In the genomic region with DNA sequence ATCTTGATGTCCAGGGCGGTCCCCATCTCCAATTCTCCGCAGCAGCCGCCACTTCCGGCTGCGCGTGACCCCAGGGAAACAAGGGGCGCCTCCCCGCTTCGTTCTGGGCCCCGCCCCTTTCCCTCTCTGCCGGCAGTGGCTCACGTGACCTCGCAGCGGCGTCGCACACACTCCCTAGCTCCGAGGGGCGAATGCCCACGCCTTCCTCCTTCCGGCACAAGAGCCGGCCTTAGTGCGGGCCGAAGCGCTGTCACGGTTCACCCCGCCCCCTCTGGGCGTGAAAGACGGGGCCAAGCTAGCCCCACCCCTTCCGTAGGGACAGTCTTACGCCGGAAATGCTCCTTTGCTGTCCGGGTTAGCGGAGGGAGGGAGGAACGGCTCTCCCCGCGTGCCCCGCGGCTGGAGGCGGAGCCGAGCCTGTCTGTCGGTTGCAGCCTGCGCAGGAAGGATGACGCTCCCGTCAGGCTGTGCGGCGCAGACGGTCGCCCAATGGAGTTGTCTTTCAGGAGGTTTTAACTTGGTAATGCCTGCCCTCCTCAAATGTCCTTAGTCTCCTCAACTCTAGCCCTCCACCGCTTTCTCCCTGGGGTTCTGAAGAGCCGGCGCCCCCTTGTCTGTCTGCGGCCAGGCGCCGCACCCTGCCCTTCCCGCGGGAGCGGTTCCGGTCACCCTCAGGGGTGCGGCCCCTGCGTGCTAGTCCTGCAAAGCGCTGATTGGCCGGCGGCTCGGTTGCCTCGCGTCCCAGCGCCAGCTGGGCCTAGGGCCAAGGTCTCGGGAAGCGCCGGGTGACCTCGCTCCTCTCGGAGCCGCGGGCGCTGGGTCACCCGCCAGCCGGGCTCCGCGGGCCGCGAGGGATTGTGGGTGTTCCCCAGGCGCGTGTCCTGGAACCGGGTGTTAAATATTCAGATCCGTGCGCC, we compare ENCODE assay signal across 8 cellular contexts. TPM values are rescaled to one million over a fixed set of nuclear protein-coding genes. Genes with fewer than 3 reads are reported as not detected.
DNase-seq lines count a peak whose midpoint lies in the region; ATAC-seq and TF ChIP-seq lines count a peak whose summit lies in the region.

VPS26C (minus strand) TSS at position 66 of the 917 bp plus-strand sequence; CDS start at position 26, 40 bp downstream.

- DNase-seq in BJ (ENCODE audit: low read depth): peak; percentile 99
- peak; percentile 100 for DNase-seq in NCI-H69 (lab: John Stamatoyannopoulos, UW)
- DNase-seq in activated CD4-positive, alpha-beta T cell treated with anti-CD3 and anti-CD28 coated beads, Interleukin-2, amount 10 ng/mL, durations not matched to agents 7 days and 5 days: peak; percentile 99
- DNase-seq in cortex of kidney (lab: John Stamatoyannopoulos, UW): peak; percentile 51
- DNase-seq in left colon: peak; percentile 99
- DNase-seq in stimulated activated CD4-positive, alpha-beta T cell treated with anti-CD3 and anti-CD28 coated beads, Interleukin-1b, Interleukin-23, amount 100 ng/mL, for 48 hours: peak; percentile 99

- H3K9me3 Mint-ChIP-seq in activated CD4-positive, alpha-beta T cell treated with anti-CD3 and anti-CD28 coated beads, Interleukin-2, amount 10 ng/mL, durations not matched to agents 7 days and 5 days: no peaks in the 10 kb centered on the region

- H3K4me3 Mint-ChIP-seq in activated CD4-positive, alpha-beta T cell treated with anti-CD3 and anti-CD28 coated beads, Interleukin-2, amount 10 ng/mL, durations not matched to agents 7 days and 5 days: peak within 1 kb of the TSS; percentile 97

- POLR2A ChIA-PET in BJ (lab: Charles Lee): interaction anchor here (0.9 to 1.2 kb wide), 2 partner anchors 99 to 142 kb away, joined by 3 to 5 read pairs; no protein-coding TSS in a partner anchor
- POLR2A ChIA-PET in activated CD4-positive, alpha-beta T cell treated with anti-CD3 and anti-CD28 coated beads, Interleukin-2, amount 10 ng/mL, durations not matched to agents 7 days and 5 days (lab: Charles Lee): interaction anchor here (0.6 to 1.5 kb wide), 8 partner anchors 10 to 297 kb away, joined by 3 to 8 read pairs (median 3); partner anchors contain the start of gene DYRK1A

- peaks cover 43% of the 10 kb centered on the region for H3K4me1 Mint-ChIP-seq in activated CD4-positive, alpha-beta T cell treated with anti-CD3 and anti-CD28 coated beads, Interleukin-2, amount 10 ng/mL, durations not matched to agents 7 days and 5 days

- intact Hi-C loops in left colon (cut with DNase I, micrococcal nuclease): loop anchor here in 1 of 2 donors (5.0 kb wide), 1 partner anchor 95 kb away; no protein-coding TSS in a partner anchor

- peak within 1 kb of the TSS; percentile 99 for H3K27ac Mint-ChIP-seq in activated CD4-positive, alpha-beta T cell treated with anti-CD3 and anti-CD28 coated beads, Interleukin-2, amount 10 ng/mL, durations not matched to agents 7 days and 5 days

- H3K36me3 Mint-ChIP-seq in activated CD4-positive, alpha-beta T cell treated with anti-CD3 and anti-CD28 coated beads, Interleukin-2, amount 10 ng/mL, durations not matched to agents 7 days and 5 days (ENCODE audit: low read depth): peaks cover 25% of the 10 kb centered on the region

- no peaks in the 10 kb centered on the region for H3K27me3 Mint-ChIP-seq in activated CD4-positive, alpha-beta T cell treated with anti-CD3 and anti-CD28 coated beads, Interleukin-2, amount 10 ng/mL, durations not matched to agents 7 days and 5 days

- CTCF ChIA-PET in BJ (lab: Yijun Ruan, JAX): interaction anchor here (0.6 to 1.0 kb wide), 2 partner anchors 9 to 10 kb away, joined by 3 to 4 read pairs; no protein-coding TSS in a partner anchor
- CTCF ChIA-PET in activated CD4-positive, alpha-beta T cell treated with anti-CD3 and anti-CD28 coated beads, Interleukin-2, amount 10 ng/mL, durations not matched to agents 7 days and 5 days (lab: Charles Lee): interaction anchor here (1.0 to 2.8 kb wide), 5 partner anchors 11 to 167 kb away, joined by 3 to 8 read pairs (median 6); no protein-coding TSS in a partner anchor

- no peaks in the 10 kb centered on the region for H3K36me3 ChIP-seq in BJ (ENCODE audit: control insufficient read depth, insufficient read depth, low read length)

- ATAC-seq in GM19328 (IDR thresholded peaks at IDR 0.05; ENCODE audit: unreplicated experiment) (peak; percentile 87), HG03520 (IDR thresholded peaks at IDR 0.05; ENCODE audit: unreplicated experiment) (peak; percentile 86), left colon (peak; percentile 85)

- H3K27me3 ChIP-seq in BJ (ENCODE audit: control insufficient read depth, insufficient read depth, low read length): no peaks in the 10 kb centered on the region

- TF ChIP-seq CTCF in BJ (IDR thresholded peaks at IDR 0.05; ENCODE audit: insufficient read depth, low read depth, low read length): no peak

- H3K4me3 ChIP-seq in BJ (ENCODE audit: low read depth, low read length): peak within 1 kb of the TSS; percentile 88

RNA-seq across cellular contexts. Expression of gene VPS26C, which starts in this region (rescaled TPM):
- 63.3 and 64.5 TPM in 2 replicates for polyA plus RNA-seq in BJ (2011; rRNA removed)
- polyA minus RNA-seq in BJ (2011; rRNA and poly(A)+ RNA removed): 38.7 and 41.6 TPM in 2 replicates
- total RNA-seq in activated CD4-positive, alpha-beta T cell treated with anti-CD3 and anti-CD28 coated beads, Interleukin-2, amount 10 ng/mL, durations not matched to agents 7 days and 5 days: 10 to 100 TPM; 80.1 to 85.6 TPM
- total RNA-seq in left colon: 10 to 100 TPM; 67.8 to 69.6 TPM

Comparison
In these comparisons a context has a peak if more than half of its experiments do, and no peak if none do; other contexts are left out.
1. Peak in every context shown above with its lines: DNase-seq, ATAC-seq and H3K4me3 ChIP-seq.